In the genomic region with DNA sequence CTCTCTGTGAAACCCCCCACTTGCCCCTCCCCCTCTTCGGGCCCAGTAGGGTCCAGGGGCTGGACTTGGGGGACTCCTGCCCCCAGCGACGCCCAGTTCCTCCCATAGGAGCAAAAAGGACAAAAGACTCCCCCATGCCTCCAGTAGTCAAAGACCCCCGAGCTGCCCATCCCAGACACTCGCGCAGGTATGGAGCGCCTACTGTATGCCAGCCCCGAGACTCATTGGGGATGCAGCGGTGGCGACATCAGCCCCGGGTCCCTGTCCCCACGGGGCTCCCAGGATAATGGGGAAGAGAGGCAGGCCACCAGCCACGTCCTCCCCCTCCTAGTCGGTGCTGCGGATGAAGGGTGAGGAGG, we compare ENCODE assay signal across 18 cellular contexts. TPM values are rescaled to one million over a fixed set of nuclear protein-coding genes. Genes with fewer than 3 reads are reported as not detected.
DNase-seq lines count a peak whose midpoint lies in the region; ATAC-seq and TF ChIP-seq lines count a peak whose summit lies in the region.
"Had no signal": no experiment of that assay in that cellular context is flagged by ENCODE, and none has a peak within 500 bp of the region (broad histone marks: within the 10 kb centered on the region; RNA-seq: fewer than 3 reads in every experiment).

No MANE protein-coding gene starts in this region.

- H3K4me3 ChIP-seq in HCT116 (replicated peaks in 1 of 2; ENCODE audit: low read depth in 1 of 2, low read length in 2 of 2) = peak overlapping the region in 1 of 2 experiments; percentile 20; a peak in 2 of 4 replicates
- peak overlapping the region; percentile 45 for H3K4me3 ChIP-seq in astrocyte of the cerebellum (ENCODE audit: low read depth, low read length)
- peak overlapping the region; percentile 87 for H3K4me3 ChIP-seq in iPS-20b (ENCODE audit: low read length)
- H3K4me3 ChIP-seq in smooth muscle cell = peak overlapping the region; percentile 47
- H3K4me3 ChIP-seq: coronary artery, mucosa of descending colon, pancreas, upper lobe of left lung had no signal

- RAD21 ChIA-PET in HCT116 (lab: Charles Lee; ENCODE audit: low non-redundant PET in 1 of 2, low total read pairs in 2 of 2, uncharacterized antibody in 2 of 2, unreplicated experiment in 2 of 2) = interaction anchor here in 1 of 2 experiments (0.7 kb wide), 1 partner anchor 12 kb away, joined by 3 read pairs; no protein-coding TSS in a partner anchor

- H3K9ac ChIP-seq in HCT116 (ENCODE audit: low read length) (no peak overlapping the region), iPS-20b (ENCODE audit: low read depth, low read length) (peak overlapping the region; percentile 86; the same call in 1 of the 2 replicates), smooth muscle cell (ENCODE audit: low read depth) (peak overlapping the region; percentile 60)

- H3K9me3 ChIP-seq in HCT116 (ENCODE audit: control insufficient read depth in 1 of 2, insufficient read depth in 1 of 2, low read depth in 1 of 2, low read length in 2 of 2) (no peaks in the 10 kb centered on the region), iPS-20b (ENCODE audit: insufficient read depth, low read depth, low read length) (no peaks in the 10 kb centered on the region), smooth muscle cell (replicated peaks; ENCODE audit: low read depth) (no peaks in the 10 kb centered on the region)
- H3K9me3 ChIP-seq: mucosa of descending colon, pancreas, upper lobe of left lung had no signal

- H3F3A ChIP-seq in smooth muscle cell (ENCODE audit: low read depth) = peaks cover 13% of the 10 kb centered on the region

- no peaks in the 10 kb centered on the region for H3K9me2 ChIP-seq in HCT116 (ENCODE audit: insufficient read depth)

- in situ Hi-C loops in astrocyte of the cerebellum (cut with HindIII; ENCODE audit: low sequenced_read_pairs) = no loop called here

- no peak for TF ChIP-seq POLR2A in HCT116 (IDR thresholded peaks at IDR 0.05; ENCODE audit: borderline replicate concordance, extremely low read depth, insufficient read depth, insufficient read length)

- CTCF ChIA-PET in HCT116 (lab: Charles Lee) = no interaction called here

- H4K20me1 ChIP-seq in HCT116 (ENCODE audit: insufficient read depth) = no peaks in the 10 kb centered on the region
- no peaks in the 10 kb centered on the region for H4K20me1 ChIP-seq in smooth muscle cell (ENCODE audit: low read depth)

- H3K27me3 ChIP-seq in HCT116 (ENCODE audit: insufficient read depth, low read length) (no peaks in the 10 kb centered on the region), iPS-20b (ENCODE audit: insufficient read depth, low read length) (peaks cover 18% of the 10 kb centered on the region), smooth muscle cell (ENCODE audit: low read depth) (no peaks in the 10 kb centered on the region)
- H3K27me3 ChIP-seq: pancreas had no signal

- no peak overlapping the region for H3K27ac ChIP-seq in HCT116 (ENCODE audit: low read depth, low read length)
- H3K27ac ChIP-seq in iPS-20b (ENCODE audit: low read length) = no peak overlapping the region
- H3K27ac ChIP-seq in smooth muscle cell (ENCODE audit: low read depth) = no peak overlapping the region
- H3K27ac ChIP-seq: coronary artery, pancreas, upper lobe of left lung had no signal

- peaks cover 4 to 32% of the 10 kb centered on the region in 2 experiments for H3K4me1 ChIP-seq in HCT116 (ENCODE audit: control insufficient read depth in 1 of 2, insufficient read depth in 2 of 2, low read length in 2 of 2)
- 0 out of 2 replicates have a peak, but pooled peaks cover 7% of the 10 kb centered on the region for H3K4me1 ChIP-seq in iPS-20b (ENCODE audit: insufficient read depth, low read length)
- H3K4me1 ChIP-seq in smooth muscle cell (ENCODE audit: low read depth) = peaks cover 7% of the 10 kb centered on the region
- H3K4me1 ChIP-seq: pancreas had no signal

- WGBS in smooth muscle cell (ENCODE audit: low lambda C conversion rate) = 8% methylated on average over 12 of the region's 15 CpGs

- intact Hi-C loops in HCT116 (cut with micrococcal nuclease) = no loop called here

- H3K4me2 ChIP-seq in HCT116 (ENCODE audit: low read length) (peak overlapping the region; percentile 77), smooth muscle cell (peak overlapping the region; percentile 85)

- no peaks in the 10 kb centered on the region for H3K79me2 ChIP-seq in HCT116 (ENCODE audit: insufficient read depth, low read length)
- H3K79me2 ChIP-seq in smooth muscle cell (ENCODE audit: low read depth) = no peaks in the 10 kb centered on the region

- TF ChIP-seq CTCF in HCT116 (IDR thresholded peaks at IDR 0.05 in 2 of 3, conservative IDR thresholded peaks at IDR 0.05 in 1 of 3; ENCODE audit: borderline replicate concordance in 1 of 3, insufficient read depth in 1 of 3, low read depth in 2 of 3, low read length in 2 of 3) (no peak), astrocyte of the cerebellum (IDR thresholded peaks at IDR 0.05; ENCODE audit: low read depth, low read length, missing control alignments) (no peak), smooth muscle cell (IDR thresholded peaks at IDR 0.05; ENCODE audit: borderline replicate concordance, insufficient read depth, poor library complexity, severe bottlenecking) (no peak)

- BruUV-seq in HCT116 (replicated peaks; lab: Mats Ljungman, UMichigan) = no TSS peak

- TF ChIP-seq RAD21 in HCT116 (IDR thresholded peaks at IDR 0.05; ENCODE audit: low read depth) = no peak

- POLR2A ChIA-PET in HCT116 (lab: Charles Lee) = no interaction called here

- DNase-seq in HCT116 (ENCODE audit: low read depth, low spot score) (no peak), astrocyte of the cerebellum (ENCODE audit: low read depth) (no peak), smooth muscle cell (lab: John Stamatoyannopoulos, UW; ENCODE audit: unreplicated experiment) (no peak), anterior cingulate cortex (lab: John Stamatoyannopoulos, UW) (no peak), HuH-7 (ENCODE audit: low spot score) (no peak)
- DNase-seq: activated effector memory CD4-positive, alpha-beta T cell treated with Interleukin-2 at 50 U/mL for 16 hours; CD4-positive, CD25-positive, alpha-beta regulatory T cell; mucosa of descending colon; T-helper 17 cell had no signal

- H3K36me3 ChIP-seq in HCT116 (ENCODE audit: control insufficient read depth in 1 of 2, insufficient read depth in 2 of 2, low read length in 2 of 2) = no peaks in the 10 kb centered on the region
- H3K36me3 ChIP-seq in iPS-20b (ENCODE audit: insufficient read depth, low read depth, low read length) = no peaks in the 10 kb centered on the region
- no peaks in the 10 kb centered on the region for H3K36me3 ChIP-seq in smooth muscle cell (ENCODE audit: low read depth)
- H3K36me3 ChIP-seq: pancreas, upper lobe of left lung had no signal

- ATAC-seq in HCT116 = 0 out of 2 replicates have a peak, but pooled peaks have one; percentile 6
- no peak for ATAC-seq in HG03457 (IDR thresholded peaks at IDR 0.05; ENCODE audit: unreplicated experiment)
- ATAC-seq: activated CD4-positive, CD25-positive, alpha-beta regulatory T cell treated with anti-CD3 and anti-CD28 coated beads, Interleukin-2, amount 50 U/mL, for 24 hours; mucosa of descending colon; stimulated activated effector memory CD8-positive, alpha-beta T cell treated with anti-CD3 and anti-CD28 coated beads, Interleukin-12 subunit alpha, Interleukin-12 subunit beta, amount 100 ng/mL, for 72 hours; T-helper 17 cell had no signal

- H2AFZ ChIP-seq in HCT116 (ENCODE audit: low read depth, low read length, poor library complexity, severe bottlenecking) = no peak overlapping the region
- H2AFZ ChIP-seq in smooth muscle cell (ENCODE audit: low read depth) = peak overlapping the region; percentile 69

TF ChIP-seq in HCT116, 20 proteins besides CTCF, POLR2A, EP300 and RAD21:
- TF ChIP-seq TCF7L2 (IDR thresholded peaks at IDR 0.05; ENCODE audit: borderline replicate concordance, extremely low read depth, insufficient read depth, insufficient read length) = no peak
- TF ChIP-seq CBX3 (IDR thresholded peaks at IDR 0.05; ENCODE audit: low read depth) = no peak

RNA-seq across cellular contexts. Expression of a gene that starts 18.3 kb away (rescaled TPM):
- total RNA-seq in HCT116 (2021; ENCODE audit: unreplicated experiment) = not detected
- not detected in 2 replicates for polyA plus RNA-seq in HCT116 (2012)
- total RNA-seq in smooth muscle cell = not detected in 2 replicates
- not detected in 2 replicates for polyA plus RNA-seq in smooth muscle cell
- total RNA-seq: CD4-positive, CD25-positive, alpha-beta regulatory T cell; glomerular endothelial cell; mucosa of descending colon; pancreas; T-helper 17 cell; upper lobe of left lung had no signal
- polyA plus RNA-seq: CD4-positive, CD25-positive, alpha-beta regulatory T cell; esophagus; pancreas had no signal
